Comparison of ENCODE assay signal across 1 cellular context in genomic region chr10:4725917-4726606, GRCh38.
TF ChIP-seq lines count a peak whose summit lies in the region.

No MANE protein-coding gene starts in this region.

TF ChIP-seq in HEK293, 187 proteins besides CTCF, POLR2A, EP300 and RAD21 (continued from another document and continues in another):
- TF ChIP-seq ZBTB49 (tag by site-specific recombination; IDR thresholded peaks at IDR 0.05; ENCODE audit: low read depth) (no peak), ZNF362 (tag by site-specific recombination; IDR thresholded peaks at IDR 0.05) (peak; percentile 57; the same call in 1 of the 2 replicates), SP3 (tag by site-specific recombination; IDR thresholded peaks at IDR 0.05) (no peak; the same call in 1 of the 2 replicates), HIC1 (tag by site-specific recombination; IDR thresholded peaks at IDR 0.05) (peak; percentile 64; the same call in 1 of the 2 replicates), ATF2 (tag by site-specific recombination; IDR thresholded peaks at IDR 0.05; ENCODE audit: low read depth) (peak; percentile 61), ZNF335 (tag by site-specific recombination; conservative IDR thresholded peaks at IDR 0.05) (no peak; the same call in 1 of the 2 replicates), ZNF518A (tag by site-specific recombination; conservative IDR thresholded peaks at IDR 0.05; ENCODE audit: low read depth) (no peak; the same call in 1 of the 2 replicates), ZNF302 (tag by site-specific recombination; IDR thresholded peaks at IDR 0.05; ENCODE audit: low read depth) (no peak), ZNF140 (tag by site-specific recombination; IDR thresholded peaks at IDR 0.05) (no peak), ZNF580 (tag by site-specific recombination; IDR thresholded peaks at IDR 0.05) (no peak), ZNF398 (tag by site-specific recombination; IDR thresholded peaks at IDR 0.05) (no peak), ZNF530 (tag by site-specific recombination; IDR thresholded peaks at IDR 0.05; ENCODE audit: low read depth) (no peak), ZNF324 (tag by site-specific recombination; IDR thresholded peaks at IDR 0.05) (0 out of 2 replicates have a peak, but pooled peaks have one; percentile 50), ZNF624 (tag by site-specific recombination; IDR thresholded peaks at IDR 0.05) (no peak), OVOL3 (tag by site-specific recombination; IDR thresholded peaks at IDR 0.05) (no peak), ZBTB21 (tag by site-specific recombination; IDR thresholded peaks at IDR 0.05) (peak; percentile 29; the same call in 1 of the 2 replicates), ZNF292 (tag by site-specific recombination; IDR thresholded peaks at IDR 0.05; ENCODE audit: borderline replicate concordance, low read depth) (no peak), IKZF3 (tag by site-specific recombination; IDR thresholded peaks at IDR 0.05) (no peak), GLI2 (tag by site-specific recombination; IDR thresholded peaks at IDR 0.05; ENCODE audit: borderline replicate concordance, low read depth) (peak; percentile 9; the same call in 1 of the 2 replicates), ZNF157 (tag by site-specific recombination; IDR thresholded peaks at IDR 0.05) (no peak), ZNF184 (tag by site-specific recombination; IDR thresholded peaks at IDR 0.05) (peak; percentile 64; the same call in 1 of the 2 replicates), SP7 (tag by site-specific recombination; IDR thresholded peaks at IDR 0.05) (peak; percentile 96), ZSCAN4 (tag by site-specific recombination; IDR thresholded peaks at IDR 0.05) (no peak), TSHZ1 (tag by site-specific recombination; IDR thresholded peaks at IDR 0.05; ENCODE audit: borderline replicate concordance) (peak; percentile 46; the same call in 1 of the 2 replicates), ZNF114 (tag by site-specific recombination; IDR thresholded peaks at IDR 0.05) (no peak), TRIM28 (IDR thresholded peaks at IDR 0.05; ENCODE audit: borderline replicate concordance, low read length) (no peak), ZBTB26 (tag by site-specific recombination; optimal IDR thresholded peaks at IDR 0.05) (no peak), ZNF239 (tag by site-specific recombination; IDR thresholded peaks at IDR 0.05) (no peak), INSM2 (tag by site-specific recombination; IDR thresholded peaks at IDR 0.05) (peak; percentile 75; the same call in 1 of the 2 replicates), ZNF2 (tag by site-specific recombination; IDR thresholded peaks at IDR 0.05) (0 out of 2 replicates have a peak, but pooled peaks have one; percentile 46), EGR2 (tag by site-specific recombination; IDR thresholded peaks at IDR 0.05; ENCODE audit: low read depth) (no peak), MEIS1 (CRISPR knock-in tag; IDR thresholded peaks at IDR 0.05; ENCODE audit: borderline replicate concordance) (no peak)
